ENCODE assay signal across 1 cellular context in genomic region chr1:181108297-181108696, GRCh38.
TF ChIP-seq lines count a peak whose summit lies in the region.

No MANE protein-coding gene starts in this region.

TF ChIP-seq in HepG2, 621 proteins besides CTCF, POLR2A, EP300 and RAD21:
- TF ChIP-seq MAFK (conservative IDR thresholded peaks at IDR 0.05 in 1 of 2, IDR thresholded peaks at IDR 0.05 in 1 of 2; ENCODE audit: low read length in 2 of 2) (0 out of 4 replicates have a peak, but pooled peaks of 1 of the 2 experiments have one; percentile 1), GATAD2A (CRISPR knock-in tag; IDR thresholded peaks at IDR 0.05) (peak; percentile 50; the same call in 1 of the 2 replicates), SOX13 (IDR thresholded peaks at IDR 0.05) (no peak), SOX13 (CRISPR knock-in tag; conservative IDR thresholded peaks at IDR 0.05 in 1 of 2, IDR thresholded peaks at IDR 0.05 in 1 of 2) (peak in 1 of 2 experiments; percentile 73; a peak in 1 of 4 replicates), RARG (CRISPR knock-in tag; IDR thresholded peaks at IDR 0.05; ENCODE audit: low read depth) (no peak), FOXC1 (CRISPR knock-in tag; IDR thresholded peaks at IDR 0.05; ENCODE audit: borderline replicate concordance) (no peak), TBP (CRISPR knock-in tag; IDR thresholded peaks at IDR 0.05) (no peak), ASH2L (IDR thresholded peaks at IDR 0.05; ENCODE audit: insufficient read length, low read depth, low read length) (peak; percentile 55), SOX5 (CRISPR knock-in tag; IDR thresholded peaks at IDR 0.05; ENCODE audit: borderline replicate concordance) (peak; percentile 46; the same call in 1 of the 2 replicates), ISL2 (CRISPR knock-in tag; IDR thresholded peaks at IDR 0.05) (no peak), SOX6 (IDR thresholded peaks at IDR 0.05) (no peak), SOX6 (CRISPR knock-in tag; IDR thresholded peaks at IDR 0.05) (peak; percentile 71; the same call in 1 of the 2 replicates), CBX1 (IDR thresholded peaks at IDR 0.05; ENCODE audit: low read depth) (no peak), ZBTB37 (CRISPR knock-in tag; IDR thresholded peaks at IDR 0.05) (no peak), MAX (IDR thresholded peaks at IDR 0.05) (no peak), ZFYVE20 (CRISPR knock-in tag; IDR thresholded peaks at IDR 0.05; ENCODE audit: borderline replicate concordance, low read depth) (no peak), ZNF646 (CRISPR knock-in tag; IDR thresholded peaks at IDR 0.05) (no peak), ARID3A (IDR thresholded peaks at IDR 0.05; ENCODE audit: low read depth, low read length) (peak; percentile 69; the same call in 1 of the 2 replicates), HNF4G (IDR thresholded peaks at IDR 0.05; ENCODE audit: borderline replicate concordance, low read depth, low read length) (peak; percentile 19; the same call in 1 of the 2 replicates), HNF4G (CRISPR knock-in tag; IDR thresholded peaks at IDR 0.05; ENCODE audit: borderline replicate concordance, low read depth) (no peak), ZNF430 (CRISPR knock-in tag; IDR thresholded peaks at IDR 0.05) (no peak), ARID5B (CRISPR knock-in tag; IDR thresholded peaks at IDR 0.05) (peak; percentile 61), FOXA1 (IDR thresholded peaks at IDR 0.05) (no peak), FOXA1 (CRISPR knock-in tag; IDR thresholded peaks at IDR 0.05) (0 out of 2 replicates have a peak, but pooled peaks have one; percentile 8), FOXA3 (CRISPR knock-in tag; IDR thresholded peaks at IDR 0.05) (peak; percentile 26; the same call in 1 of the 2 replicates), CEBPB (IDR thresholded peaks at IDR 0.05; ENCODE audit: borderline replicate concordance, low read depth, low read length) (no peak), PLRG1 (conservative IDR thresholded peaks at IDR 0.05) (no peak), DPF2 (CRISPR knock-in tag; IDR thresholded peaks at IDR 0.05; ENCODE audit: borderline replicate concordance, low read depth) (0 out of 2 replicates have a peak, but pooled peaks have one; percentile 38), PHF21A (CRISPR knock-in tag; IDR thresholded peaks at IDR 0.05) (peak; percentile 16; the same call in 1 of the 2 replicates), HMG20A (CRISPR knock-in tag; IDR thresholded peaks at IDR 0.05; ENCODE audit: borderline replicate concordance) (peak; percentile 27; the same call in 1 of the 2 replicates), HNF4A (CRISPR knock-in tag; IDR thresholded peaks at IDR 0.05) (peak; percentile 70), SAP130 (CRISPR knock-in tag; IDR thresholded peaks at IDR 0.05; ENCODE audit: low read depth) (peak; percentile 25; the same call in 1 of the 2 replicates), FOSL2 (CRISPR knock-in tag; IDR thresholded peaks at IDR 0.05) (peak; percentile 14; the same call in 1 of the 2 replicates), SMARCC2 (IDR thresholded peaks at IDR 0.05) (no peak), HOXA3 (CRISPR knock-in tag; IDR thresholded peaks at IDR 0.05) (no peak), PAXIP1 (CRISPR knock-in tag; conservative IDR thresholded peaks at IDR 0.05) (peak; percentile 57), ZFX (CRISPR knock-in tag; IDR thresholded peaks at IDR 0.05; ENCODE audit: low read depth) (no peak; the same call in 1 of the 2 replicates), SALL1 (CRISPR knock-in tag; IDR thresholded peaks at IDR 0.05) (peak; percentile 21; the same call in 1 of the 2 replicates)
